ENCODE assay signal across 18 cellular contexts in genomic region chr3:106121491-106122289, GRCh38.
DNase-seq lines count a peak whose midpoint lies in the region; ATAC-seq and TF ChIP-seq lines count a peak whose summit lies in the region.
"Had no signal": no experiment of that assay in that cellular context is flagged by ENCODE, and none has a peak within 500 bp of the region (broad histone marks: within the 10 kb centered on the region; RNA-seq: fewer than 3 reads in every experiment).

No MANE protein-coding gene starts in this region.

- H3K4me3 ChIP-seq in DOHH2 (ENCODE audit: low read length) (no peak overlapping the region), LNCaP clone FGC (ENCODE audit: low read depth, low read length) (no peak overlapping the region), osteoblast (ENCODE audit: insufficient read depth, low read length) (no peak overlapping the region)

- DNase-seq in LNCaP clone FGC (ENCODE audit: low read depth) (no peak), RKO (ENCODE audit: low spot score) (peak; percentile 19), osteoblast (ENCODE audit: insufficient read length, low spot score, missing footprints) (no peak), amygdala (lab: John Stamatoyannopoulos, UW) (no peak)
- no peak for DNase-seq in stimulated activated naive B cell treated with anti-CD40 and anti-IgM and Interleukin-4, amounts not matched to agents 10 μg/mL and 1 μg/mL and 100 μg/mL, for 72 hours
- DNase-seq: ACHN; CD4-positive, CD25-positive, alpha-beta regulatory T cell; DMS53; IMR-90; MV-4-11; NCI-H1417 treated with DMSO at 0.1 percent for 48 hours; NCI-H1930; NCI-H2171; NCI-H446 treated with DMSO at 0.1 percent for 48 hours; NCI-H748 treated with DMSO at 0.1 percent for 48 hours; SHP77 treated with DMSO at 0.1 percent for 48 hours had no signal

- H3K9me3 ChIP-seq in DOHH2 (ENCODE audit: control insufficient read depth, insufficient read depth, low read length) (no peaks in the 10 kb centered on the region), osteoblast (ENCODE audit: low read depth, low read length) (no peaks in the 10 kb centered on the region)

- no peaks in the 10 kb centered on the region for H3K79me2 ChIP-seq in DOHH2 (ENCODE audit: control insufficient read depth, low read length)
- H3K79me2 ChIP-seq in osteoblast (ENCODE audit: insufficient read depth, low read length), result no peaks in the 10 kb centered on the region

- H3K36me3 Mint-ChIP-seq in stimulated activated naive B cell treated with anti-CD40 and anti-IgM and Interleukin-4, amounts not matched to agents 10 μg/mL and 1 μg/mL and 100 μg/mL, for 72 hours, result no peaks in the 10 kb centered on the region
- H3K36me3 Mint-ChIP-seq: CD4-positive, CD25-positive, alpha-beta regulatory T cell had no signal

- H3K9me2 ChIP-seq in DOHH2 (replicated peaks; ENCODE audit: control insufficient read depth, low read length), result no peaks in the 10 kb centered on the region

- peak; percentile 17 for TF ChIP-seq CTCF in DOHH2 (IDR thresholded peaks at IDR 0.05; ENCODE audit: low read depth, low read length, poor library complexity, severe bottlenecking)
- 0 out of 2 replicates have a peak, but pooled peaks have one; percentile 5 for TF ChIP-seq CTCF in LNCaP clone FGC (IDR thresholded peaks at IDR 0.05; ENCODE audit: control insufficient read depth, extremely low read depth, insufficient read depth)
- no peak for TF ChIP-seq CTCF in osteoblast (IDR thresholded peaks at IDR 0.05; ENCODE audit: extremely low read depth, low read depth, low read length)

- no peaks in the 10 kb centered on the region for H3K27me3 ChIP-seq in DOHH2 (ENCODE audit: control insufficient read depth, low read length)
- no peaks in the 10 kb centered on the region for H3K27me3 ChIP-seq in osteoblast (ENCODE audit: insufficient read depth, low read length)

- no peaks in the 10 kb centered on the region for H3F3A ChIP-seq in DOHH2 (ENCODE audit: control insufficient read depth, insufficient read depth)

- no peak overlapping the region for H3K27ac Mint-ChIP-seq in stimulated activated naive B cell treated with anti-CD40 and anti-IgM and Interleukin-4, amounts not matched to agents 10 μg/mL and 1 μg/mL and 100 μg/mL, for 72 hours
- H3K27ac Mint-ChIP-seq: CD4-positive, CD25-positive, alpha-beta regulatory T cell had no signal

- H4K20me1 ChIP-seq in DOHH2 (ENCODE audit: control insufficient read depth, insufficient read depth, low read depth, low read length), result no peaks in the 10 kb centered on the region
- H4K20me1 ChIP-seq in osteoblast (ENCODE audit: insufficient read depth, low read length), result no peaks in the 10 kb centered on the region

- H3K4me1 Mint-ChIP-seq in stimulated activated naive B cell treated with anti-CD40 and anti-IgM and Interleukin-4, amounts not matched to agents 10 μg/mL and 1 μg/mL and 100 μg/mL, for 72 hours, result peaks cover 13 to 14% of the 10 kb centered on the region in 2 donors

- H3K27me3 Mint-ChIP-seq in stimulated activated naive B cell treated with anti-CD40 and anti-IgM and Interleukin-4, amounts not matched to agents 10 μg/mL and 1 μg/mL and 100 μg/mL, for 72 hours, result peaks cover 0 to 2% of the 10 kb centered on the region in 2 donors

- H3K9me3 Mint-ChIP-seq in stimulated activated naive B cell treated with anti-CD40 and anti-IgM and Interleukin-4, amounts not matched to agents 10 μg/mL and 1 μg/mL and 100 μg/mL, for 72 hours, result peaks cover 0 to 2% of the 10 kb centered on the region in 2 donors

- no peaks in the 10 kb centered on the region for H3K4me1 ChIP-seq in DOHH2 (ENCODE audit: control insufficient read depth, low read length)
- H3K4me1 ChIP-seq in osteoblast (ENCODE audit: insufficient read depth, low read length), result peaks cover 37% of the 10 kb centered on the region

- ATAC-seq in stimulated activated naive B cell treated with anti-CD40 and anti-IgM and Interleukin-4, amounts not matched to agents 10 μg/mL and 1 μg/mL and 100 μg/mL, for 72 hours (replicated peaks), result no peak
- no peak for ATAC-seq in HG03342 (IDR thresholded peaks at IDR 0.05; ENCODE audit: unreplicated experiment)

- H3K36me3 ChIP-seq in DOHH2 (ENCODE audit: control insufficient read depth, low read length) (no peaks in the 10 kb centered on the region), osteoblast (ENCODE audit: insufficient read depth, low read length) (no peaks in the 10 kb centered on the region)

- peak overlapping the region; percentile 6 for H2AFZ ChIP-seq in osteoblast (ENCODE audit: low read length)

- H3K27ac ChIP-seq in DOHH2 (ENCODE audit: low read depth, low read length) (no peak overlapping the region), osteoblast (ENCODE audit: low read depth, low read length) (peak overlapping the region; percentile 98)

- H3K4me3 Mint-ChIP-seq in stimulated activated naive B cell treated with anti-CD40 and anti-IgM and Interleukin-4, amounts not matched to agents 10 μg/mL and 1 μg/mL and 100 μg/mL, for 72 hours, result no peak overlapping the region
- H3K4me3 Mint-ChIP-seq: CD4-positive, CD25-positive, alpha-beta regulatory T cell had no signal

- no peak overlapping the region for H3K4me2 ChIP-seq in DOHH2 (ENCODE audit: low read length)
- no peak overlapping the region for H3K4me2 ChIP-seq in osteoblast (ENCODE audit: insufficient read depth, low read length)
